3 cellular contexts compared by ENCODE assay signal in genomic region chr16:1503110-1503955, GRCh38.
TF ChIP-seq lines count a peak whose summit lies in the region.

No MANE protein-coding gene starts in this region.

TF ChIP-seq in HepG2, 621 proteins besides CTCF, POLR2A, EP300 and RAD21:
- TF ChIP-seq ZNF770 (CRISPR knock-in tag; IDR thresholded peaks at IDR 0.05) (peak; percentile 16; the same call in 1 of the 2 replicates), ZNF75D (CRISPR knock-in tag; IDR thresholded peaks at IDR 0.05; ENCODE audit: borderline replicate concordance) (no peak)

TF ChIP-seq in HEK293, 187 proteins besides CTCF, POLR2A, EP300 and RAD21:
- peak; percentile 96 for TF ChIP-seq ZNF146 (tag by site-specific recombination; IDR thresholded peaks at IDR 0.05)
- no peak for TF ChIP-seq HOXD13 (CRISPR knock-in tag; IDR thresholded peaks at IDR 0.05; ENCODE audit: borderline replicate concordance)
- TF ChIP-seq ZSCAN30 (tag by site-specific recombination; IDR thresholded peaks at IDR 0.05): no peak
- no peak for TF ChIP-seq ZNF10 (tag by site-specific recombination; IDR thresholded peaks at IDR 0.05)
TF ChIP-seq in HEK293: peak in this region for 1.

TF ChIP-seq in WTC11, 78 proteins besides CTCF, POLR2A, EP300 and RAD21:
- TF ChIP-seq ESRRA (CRISPR knock-in tag; IDR thresholded peaks at IDR 0.05; ENCODE audit: borderline replicate concordance): no peak
- TF ChIP-seq GTF2I (CRISPR knock-in tag; conservative IDR thresholded peaks at IDR 0.05): peak; percentile 49; the same call in 1 of the 2 replicates
TF ChIP-seq in WTC11: peak in this region for 1.
